Comparison of ENCODE assay signal across 2 cellular contexts in genomic region chr14:94543450-94544123, GRCh38.
TF ChIP-seq lines count a peak whose summit lies in the region.

No MANE protein-coding gene starts in this region.

TF ChIP-seq in HepG2, 621 proteins besides CTCF, POLR2A, EP300 and RAD21 (continues in another document):
- TF ChIP-seq ZFP62 (CRISPR knock-in tag; IDR thresholded peaks at IDR 0.05) = no peak
- no peak for TF ChIP-seq SKIL (CRISPR knock-in tag; IDR thresholded peaks at IDR 0.05; ENCODE audit: borderline replicate concordance)
- no peak for TF ChIP-seq ARNT2 (CRISPR knock-in tag; IDR thresholded peaks at IDR 0.05; ENCODE audit: low read depth)
- TF ChIP-seq MZF1 (CRISPR knock-in tag; IDR thresholded peaks at IDR 0.05; ENCODE audit: borderline replicate concordance) = no peak
- no peak for TF ChIP-seq FUBP1 (CRISPR knock-in tag; IDR thresholded peaks at IDR 0.05; ENCODE audit: borderline replicate concordance)
- 0 out of 2 replicates have a peak, but pooled peaks have one; percentile 22 for TF ChIP-seq ERF (CRISPR knock-in tag; IDR thresholded peaks at IDR 0.05)
- TF ChIP-seq ZNF317 (CRISPR knock-in tag; IDR thresholded peaks at IDR 0.05) = no peak
- no peak for TF ChIP-seq ZNF564 (CRISPR knock-in tag; IDR thresholded peaks at IDR 0.05)
- no peak for TF ChIP-seq BRF2 (CRISPR knock-in tag; IDR thresholded peaks at IDR 0.05)
- no peak for TF ChIP-seq ZNF496 (CRISPR knock-in tag; IDR thresholded peaks at IDR 0.05; ENCODE audit: insufficient replicate concordance)
- no peak for TF ChIP-seq MTA3 (CRISPR knock-in tag; IDR thresholded peaks at IDR 0.05)
- no peak for TF ChIP-seq STAT6 (CRISPR knock-in tag; IDR thresholded peaks at IDR 0.05; ENCODE audit: borderline replicate concordance)
- peak; percentile 39 for TF ChIP-seq SALL1 (CRISPR knock-in tag; IDR thresholded peaks at IDR 0.05)
- TF ChIP-seq KAT8 (CRISPR knock-in tag; IDR thresholded peaks at IDR 0.05) = no peak
- 0 out of 2 replicates have a peak, but pooled peaks have one; percentile 7 for TF ChIP-seq FOSL2 (CRISPR knock-in tag; IDR thresholded peaks at IDR 0.05)
- no peak for TF ChIP-seq ZUFSP (CRISPR knock-in tag; IDR thresholded peaks at IDR 0.05; ENCODE audit: borderline replicate concordance)
- no peak for TF ChIP-seq ZBTB8A (CRISPR knock-in tag; IDR thresholded peaks at IDR 0.05; ENCODE audit: borderline replicate concordance, low read depth)
- no peak for TF ChIP-seq NFYB (CRISPR knock-in tag; IDR thresholded peaks at IDR 0.05)
- no peak for TF ChIP-seq RORA (CRISPR knock-in tag; IDR thresholded peaks at IDR 0.05)
- no peak for TF ChIP-seq SOX13 (IDR thresholded peaks at IDR 0.05)
- peak in 1 of 2 experiments; percentile 23; a peak in 1 of 4 replicates for TF ChIP-seq SOX13 (CRISPR knock-in tag; conservative IDR thresholded peaks at IDR 0.05 in 1 of 2, IDR thresholded peaks at IDR 0.05 in 1 of 2)

TF ChIP-seq in H1, 55 proteins besides CTCF, POLR2A, EP300 and RAD21:
- no peak for TF ChIP-seq TAF1 (IDR thresholded peaks at IDR 0.05; ENCODE audit: low read depth, low read length)
- peak; percentile 32; the same call in 1 of the 2 replicates for TF ChIP-seq MAFK (IDR thresholded peaks at IDR 0.05; ENCODE audit: low read depth, low read length)
TF ChIP-seq in H1: peak in this region for 1.
